Comparison of ENCODE assay signal across 21 cellular contexts in genomic region chr11:96869207-96869606, GRCh38.
DNase-seq lines count a peak whose midpoint lies in the region; ATAC-seq and TF ChIP-seq lines count a peak whose summit lies in the region.
"Had no signal": no experiment of that assay in that cellular context is flagged by ENCODE, and none has a peak within 500 bp of the region (broad histone marks: within the 10 kb centered on the region; RNA-seq: fewer than 3 reads in every experiment).

No MANE protein-coding gene starts in this region.

- ATAC-seq in HG03378 (IDR thresholded peaks at IDR 0.05; ENCODE audit: unreplicated experiment): no peak
- ATAC-seq in GM18868 (IDR thresholded peaks at IDR 0.05; ENCODE audit: unreplicated experiment): no peak
- ATAC-seq: natural killer cell treated with Interleukin-12 subunit alpha and Interleukin-12 subunit beta and Interleukin-15 and Interleukin-18, amount 100 ng/mL, for 72 hours had no signal

- no peaks in the 10 kb centered on the region for H3K36me3 ChIP-seq in H7 (replicated peaks; ENCODE audit: control insufficient read depth, insufficient read depth, low read length)

- H3K27me3 ChIP-seq in H7 (ENCODE audit: control insufficient read depth, insufficient read depth, low read length): no peaks in the 10 kb centered on the region

- peak; percentile 27 for DNase-seq in ELR (ENCODE audit: low read depth)
- DNase-seq in NCI-H446 treated with DMSO at 0.1 percent for 48 hours (lab: John Stamatoyannopoulos, UW): peak; percentile 62
- DNase-seq in fibroblast of mammary gland (ENCODE audit: low read depth): peak; percentile 68
- DNase-seq in myocyte (ENCODE audit: low read depth): peak; percentile 2
- no peak for DNase-seq in H7
- DNase-seq in stimulated activated CD8-positive, alpha-beta memory T cell treated with anti-CD3 and anti-CD28 coated beads, Interleukin-4, amount 100 ng/mL, for 48 hours: no peak
- DNase-seq: activated CD4-positive, alpha-beta memory T cell treated with anti-CD3 and anti-CD28 coated beads, Interleukin-2, amount 10 ng/mL, durations not matched to agents 7 days and 5 days; activated CD4-positive, CD25-positive, alpha-beta regulatory T cell; activated naive CD8-positive, alpha-beta T cell treated with anti-CD3 and anti-CD28 coated beads for 36 hours; activated T-cell treated with anti-CD3 and anti-CD28 coated beads, Interleukin-2, amount 50 U/mL, for 24 hours; caudate nucleus; GF-D8; NCI-H1417 treated with DMSO at 0.1 percent for 48 hours; NCI-H2171; NCI-H774; OCI-M1; stimulated activated CD4-positive, alpha-beta T cell treated with anti-CD3 and anti-CD28 coated beads, Interleukin-4, amount 100 ng/mL, for 24 hours had no signal

- no peak for TF ChIP-seq CTCF in fibroblast of mammary gland (conservative IDR thresholded peaks at IDR 0.05; ENCODE audit: control insufficient read depth, insufficient read depth, low read depth, low read length)

- H3K4me3 ChIP-seq in fibroblast of mammary gland (ENCODE audit: control insufficient read depth, low read depth, low read length): no peak overlapping the region
- H3K4me3 ChIP-seq in H7 (ENCODE audit: insufficient read depth, low read depth, low read length): no peak overlapping the region
- H3K4me3 ChIP-seq: smooth muscle cell had no signal

Comparison
In these comparisons a context has a peak if more than half of its experiments do, and no peak if none do; other contexts are left out.
1. DNase-seq: peak in ELR (single experiment), NCI-H446 treated with DMSO at 0.1 percent for 48 hours (single experiment), fibroblast of mammary gland (single experiment) and myocyte (single experiment); none in H7 (single experiment) and stimulated activated CD8-positive, alpha-beta memory T cell treated with anti-CD3 and anti-CD28 coated beads, Interleukin-4, amount 100 ng/mL, for 48 hours (single experiment).